8 cellular contexts compared by ENCODE assay signal in the genomic region with DNA sequence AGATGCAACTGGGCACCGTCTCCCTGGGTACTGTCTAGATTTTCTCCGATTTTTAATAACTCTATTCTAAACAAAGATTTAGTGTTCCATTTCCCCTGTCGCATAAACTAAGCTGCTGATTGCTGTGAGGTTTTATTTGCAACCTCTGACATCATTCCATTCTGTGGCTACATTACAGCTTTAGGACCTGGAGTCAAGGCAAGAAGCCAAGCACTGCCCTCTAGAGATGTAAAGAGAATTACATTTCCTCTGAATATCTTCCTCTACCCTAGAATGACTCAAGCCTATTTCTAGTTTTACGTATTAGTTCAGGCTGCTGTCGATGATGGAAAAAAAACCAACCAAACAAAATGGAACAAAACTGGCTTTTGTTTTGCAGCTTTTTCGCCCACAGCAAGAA.
A peak's percentile ranks its signal among the peaks of the same experiment; 100 is the strongest.
DNase-seq lines count a peak whose midpoint lies in the region; ATAC-seq and TF ChIP-seq lines count a peak whose summit lies in the region.

No MANE protein-coding gene starts in this region.

- no peak overlapping the region for H3K4me3 ChIP-seq in OCI-LY3 (ENCODE audit: low read length)

- no peaks in the 10 kb centered on the region for H4K20me1 ChIP-seq in OCI-LY3 (ENCODE audit: insufficient read depth, low read length)

- H3K27ac ChIP-seq in OCI-LY3 (ENCODE audit: low read length), result no peak overlapping the region

- H3K9me3 ChIP-seq in OCI-LY3 (ENCODE audit: insufficient read depth, low read length), result no peaks in the 10 kb centered on the region

- H3K4me1 ChIP-seq in OCI-LY3 (ENCODE audit: low read length), result no peaks in the 10 kb centered on the region

- no peak for TF ChIP-seq POLR2A in erythroblast (IDR thresholded peaks at IDR 0.05; ENCODE audit: low read length)

- H3K9ac ChIP-seq in OCI-LY3 (ENCODE audit: low read length), result no peak overlapping the region

- no peak overlapping the region for H2AFZ ChIP-seq in OCI-LY3 (ENCODE audit: low read depth, low read length)

- peak; percentile 81 for ATAC-seq in GM18870 (IDR thresholded peaks at IDR 0.05; ENCODE audit: unreplicated experiment)
- ATAC-seq in HG03469 (IDR thresholded peaks at IDR 0.05; ENCODE audit: unreplicated experiment), result peak; percentile 91
- no peak for ATAC-seq in HG03521 (IDR thresholded peaks at IDR 0.05; ENCODE audit: unreplicated experiment)
- ATAC-seq in GM21515 (IDR thresholded peaks at IDR 0.05; ENCODE audit: unreplicated experiment), result no peak

- H3K36me3 ChIP-seq in OCI-LY3 (replicated peaks; ENCODE audit: low read depth, low read length), result no peaks in the 10 kb centered on the region

- H3K4me2 ChIP-seq in OCI-LY3 (ENCODE audit: low read length), result no peak overlapping the region

- DNase-seq in medulla oblongata (ENCODE audit: extremely low spot score), result peak; percentile 18
- DNase-seq in stimulated activated CD4-positive, alpha-beta T cell treated with anti-CD3 and anti-CD28 coated beads, Interleukin-2, amount 100 ng/mL, for 24 hours, result no peak
- no peak for DNase-seq in erythroblast (lab: John Stamatoyannopoulos, UW)

- TF ChIP-seq CTCF in OCI-LY3 (IDR thresholded peaks at IDR 0.05; ENCODE audit: low read depth, low read length), result peak; percentile 62

- no peaks in the 10 kb centered on the region for H3K79me2 ChIP-seq in OCI-LY3 (ENCODE audit: low read length)

- peaks cover 4% of the 10 kb centered on the region for H3K27me3 ChIP-seq in OCI-LY3 (ENCODE audit: low read depth, low read length)

Comparison
In these comparisons a context has a peak if more than half of its experiments do, and no peak if none do; other contexts are left out.
1. ATAC-seq: peak in GM18870 (single experiment) and HG03469 (single experiment); none in HG03521 (single experiment) and GM21515 (single experiment).